In the genomic region with DNA sequence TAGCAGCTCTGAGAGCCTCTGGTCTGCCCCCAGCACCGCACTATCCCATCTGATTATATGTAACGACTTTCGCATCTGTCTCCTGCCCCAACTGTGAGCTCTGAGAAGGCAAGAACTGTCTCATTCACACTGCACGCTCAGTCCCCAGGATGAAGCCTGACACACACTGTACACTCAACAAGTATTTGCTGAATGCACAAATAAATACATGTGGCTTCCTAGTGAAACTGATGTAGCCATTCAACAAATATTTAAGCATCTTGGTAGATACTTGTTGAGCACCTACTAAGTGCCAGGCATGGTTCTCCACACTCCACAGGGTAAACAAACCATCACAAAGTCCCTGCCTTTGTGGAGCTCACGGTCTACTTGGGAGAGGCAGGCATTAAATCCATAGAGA, we compare ENCODE assay signal across 33 cellular contexts. TPM values are rescaled to one million over a fixed set of nuclear protein-coding genes. Genes with fewer than 3 reads are reported as not detected.
"Had no signal": no experiment of that assay in that cellular context is flagged by ENCODE, and none has a peak within 500 bp of the region (broad histone marks: within the 10 kb centered on the region; RNA-seq: fewer than 3 reads in every experiment).

No MANE protein-coding gene starts in this region.

- H3K4me3 Mint-ChIP-seq: activated CD4-positive, alpha-beta memory T cell treated with anti-CD3 and anti-CD28 coated beads, Interleukin-2, amount 10 ng/mL, durations not matched to agents 7 days and 5 days; activated CD4-positive, alpha-beta T cell treated with anti-CD3 and anti-CD28 coated beads, Interleukin-2, amount 10 ng/mL, durations not matched to agents 7 days and 5 days; activated naive CD8-positive, alpha-beta T cell; activated T-cell treated with anti-CD3 and anti-CD28 coated beads, Interleukin-2, amount 50 U/mL, for 4 hours; activated T-helper 17 cell treated with anti-CD3 and anti-CD28 coated beads, Interleukin-2, amount 50 U/mL, for 72 hours; central memory CD8-positive, alpha-beta T cell; dendritic cell treated with granulocyte-macrophage colony-stimulating factor and Interleukin-4, amounts not matched to agents 40 ng/mL and 50 ng/mL, for 4 days; T-helper 17 cell; T-helper 2 cell treated with Interferon-gamma antibody and Interleukin-4, amounts not matched to agents 5 μg/mL and 100 μg/mL, for 36 hours had no signal

- H3K4me1 ChIP-seq: gastroesophageal sphincter had no signal

- H3K27ac Mint-ChIP-seq: activated CD4-positive, alpha-beta memory T cell treated with anti-CD3 and anti-CD28 coated beads, Interleukin-2, amount 10 ng/mL, durations not matched to agents 7 days and 5 days; activated CD4-positive, alpha-beta T cell treated with anti-CD3 and anti-CD28 coated beads, Interleukin-2, amount 10 ng/mL, durations not matched to agents 7 days and 5 days; activated naive CD8-positive, alpha-beta T cell; activated T-helper 17 cell treated with anti-CD3 and anti-CD28 coated beads, Interleukin-2, amount 50 U/mL, for 72 hours; dendritic cell treated with granulocyte-macrophage colony-stimulating factor and Interleukin-4, amounts not matched to agents 40 ng/mL and 50 ng/mL, for 4 days; T-helper 17 cell; T-helper 2 cell treated with Interferon-gamma antibody and Interleukin-4, amounts not matched to agents 5 μg/mL and 100 μg/mL, for 36 hours had no signal

- H3K4me3 ChIP-seq: coronary artery, esophagus squamous epithelium, gastroesophageal sphincter had no signal

- ATAC-seq: activated T-cell treated with anti-CD3 and anti-CD28 coated beads, Interleukin-2, amount 50 U/mL, for 4 hours; activated T-helper 17 cell treated with anti-CD3 and anti-CD28 coated beads, Interleukin-2, amount 50 U/mL, for 72 hours; gastroesophageal sphincter; T-helper 17 cell had no signal

- H3K4me1 Mint-ChIP-seq: activated CD4-positive, alpha-beta memory T cell treated with anti-CD3 and anti-CD28 coated beads, Interleukin-2, amount 10 ng/mL, durations not matched to agents 7 days and 5 days; activated CD4-positive, alpha-beta T cell treated with anti-CD3 and anti-CD28 coated beads, Interleukin-2, amount 10 ng/mL, durations not matched to agents 7 days and 5 days; activated T-helper 17 cell treated with anti-CD3 and anti-CD28 coated beads, Interleukin-2, amount 50 U/mL, for 72 hours; central memory CD8-positive, alpha-beta T cell had no signal

- H3K36me3 ChIP-seq: brain microvascular endothelial cell, esophagus squamous epithelium, gastroesophageal sphincter had no signal

- H3K27me3 ChIP-seq: dorsolateral prefrontal cortex, gastroesophageal sphincter had no signal

- H3K9me3 ChIP-seq: esophagus squamous epithelium, gastroesophageal sphincter had no signal

- H3K27ac ChIP-seq: brain microvascular endothelial cell, coronary artery, epithelial cell of prostate, esophagus squamous epithelium, gastroesophageal sphincter had no signal

- H3K36me3 Mint-ChIP-seq: activated naive CD8-positive, alpha-beta T cell had no signal

- FAIRE-seq: astrocyte, bronchial epithelial cell, endometrium, endothelial cell of umbilical vein had no signal

- DNase-seq: activated CD4-positive, alpha-beta memory T cell treated with anti-CD3 and anti-CD28 coated beads, Interleukin-2, amount 10 ng/mL, durations not matched to agents 7 days and 5 days; activated CD4-positive, alpha-beta T cell treated with anti-CD3 and anti-CD28 coated beads for 1 hour; activated CD4-positive, alpha-beta T cell treated with anti-CD3 and anti-CD28 coated beads for 4 hours; activated CD4-positive, alpha-beta T cell treated with anti-CD3 and anti-CD28 coated beads, Interleukin-2, amount 10 ng/mL, durations not matched to agents 7 days and 5 days; activated CD4-positive, alpha-beta T cell treated with anti-CD3 and anti-CD28 coated beads, Interleukin-2, amount 50 U/mL, for 4 hours; activated CD8-positive, alpha-beta memory T cell treated with anti-CD3 and anti-CD28 coated beads, Interleukin-2, amount 50 U/mL, for 48 hours; activated effector memory CD4-positive, alpha-beta T cell treated with Interleukin-2 at 50 U/mL for 16 hours; activated gamma-delta T cell treated with Interleukin-2 at 50 U/mL for 16 hours; activated naive CD4-positive, alpha-beta T cell treated with anti-CD3 and anti-CD28 coated beads, Interleukin-2, amount 50 U/mL, for 16 hours; activated naive CD4-positive, alpha-beta T cell treated with Interleukin-2 at 50 U/mL for 16 hours; activated T-cell treated with anti-CD3 and anti-CD28 coated beads for 4 hours; activated T-cell treated with anti-CD3 and anti-CD28 coated beads, Interleukin-2, amount 50 U/mL, for 4 hours; amniotic stem cell; brain microvascular endothelial cell; effector CD4-positive, alpha-beta T cell; esophagus squamous epithelium; foreskin melanocyte; T-helper 1 cell; T-helper 17 cell; T1000 had no signal

- H3K9me3 Mint-ChIP-seq: activated CD4-positive, alpha-beta memory T cell treated with anti-CD3 and anti-CD28 coated beads, Interleukin-2, amount 10 ng/mL, durations not matched to agents 7 days and 5 days; activated CD4-positive, alpha-beta T cell treated with anti-CD3 and anti-CD28 coated beads, Interleukin-2, amount 10 ng/mL, durations not matched to agents 7 days and 5 days; activated T-cell treated with anti-CD3 and anti-CD28 coated beads, Interleukin-2, amount 50 U/mL, for 4 hours; activated T-helper 17 cell treated with anti-CD3 and anti-CD28 coated beads, Interleukin-2, amount 50 U/mL, for 72 hours; central memory CD8-positive, alpha-beta T cell; dendritic cell treated with granulocyte-macrophage colony-stimulating factor and Interleukin-4, amounts not matched to agents 40 ng/mL and 50 ng/mL, for 4 days; T-helper 2 cell treated with Interferon-gamma antibody and Interleukin-4, amounts not matched to agents 5 μg/mL and 100 μg/mL, for 36 hours had no signal

- H3K27me3 Mint-ChIP-seq: activated CD4-positive, alpha-beta memory T cell treated with anti-CD3 and anti-CD28 coated beads, Interleukin-2, amount 10 ng/mL, durations not matched to agents 7 days and 5 days; activated T-helper 17 cell treated with anti-CD3 and anti-CD28 coated beads, Interleukin-2, amount 50 U/mL, for 72 hours had no signal

RNA-seq across cellular contexts. Expression of a gene that starts 34.6 kb away (rescaled TPM):
- total RNA-seq: activated CD4-positive, alpha-beta T cell treated with anti-CD3 and anti-CD28 coated beads, Interleukin-2, amount 10 ng/mL, durations not matched to agents 7 days and 5 days had no signal
